ENCODE assay signal across 14 cellular contexts in genomic region chr12:106910202-106910601, GRCh38. TPM values are rescaled to one million over a fixed set of nuclear protein-coding genes. Genes with fewer than 3 reads are reported as not detected.
A peak's percentile ranks its signal among the peaks of the same experiment; 100 is the strongest.
DNase-seq lines count a peak whose midpoint lies in the region; ATAC-seq and TF ChIP-seq lines count a peak whose summit lies in the region.
"Had no signal": no experiment of that assay in that cellular context is flagged by ENCODE, and none has a peak within 500 bp of the region (broad histone marks: within the 10 kb centered on the region; RNA-seq: fewer than 3 reads in every experiment).

No MANE protein-coding gene starts in this region.

- H3K9me3 ChIP-seq in OCI-LY3 (ENCODE audit: insufficient read depth, low read length) (no peaks in the 10 kb centered on the region), adrenal gland (replicated peaks in 1 of 3) (no peaks in the 10 kb centered on the region)

- POLR2A ChIA-PET in naive thymus-derived CD8-positive, alpha-beta T cell (lab: Charles Lee) = no interaction called here

- no peaks in the 10 kb centered on the region for H3K36me3 Mint-ChIP-seq in naive thymus-derived CD8-positive, alpha-beta T cell

- H3K9ac ChIP-seq in OCI-LY3 (ENCODE audit: low read length) = no peak overlapping the region
- H3K9ac ChIP-seq: KMS-11 had no signal

- WGBS in adrenal gland, 4 donors = 88 to 100% (median 91%) methylated on average over 1 of the region's 1 CpG

- H3K27ac Mint-ChIP-seq in naive thymus-derived CD8-positive, alpha-beta T cell = no peak overlapping the region

- no peaks in the 10 kb centered on the region for H3K79me2 ChIP-seq in OCI-LY3 (ENCODE audit: low read length)

- ATAC-seq in GM19324 (IDR thresholded peaks at IDR 0.05; ENCODE audit: low FRiP score, unreplicated experiment) (peak; percentile 59), HG02973 (IDR thresholded peaks at IDR 0.05; ENCODE audit: unreplicated experiment) (peak; percentile 68)
- no peak for ATAC-seq in naive thymus-derived CD8-positive, alpha-beta T cell
- ATAC-seq: left cardiac atrium, right cardiac atrium had no signal

- H4K20me1 ChIP-seq in OCI-LY3 (ENCODE audit: insufficient read depth, low read length) = peaks cover 73% of the 10 kb centered on the region

- no peak overlapping the region for H3K27ac ChIP-seq in OCI-LY3 (ENCODE audit: low read length)
- no peak overlapping the region for H3K27ac ChIP-seq in adrenal gland
- H3K27ac ChIP-seq: KMS-11 had no signal

- peak; percentile 71 to 78 for DNase-seq in AML-193 (lab: John Stamatoyannopoulos, UW)
- no peak for DNase-seq in SK-N-DZ (ENCODE audit: low spot score)
- no peak for DNase-seq in naive thymus-derived CD8-positive, alpha-beta T cell
- no peak for DNase-seq in hypothalamus (lab: John Stamatoyannopoulos, UW)
- DNase-seq in adrenal gland = no peak
- DNase-seq: activated gamma-delta T cell treated with Interleukin-2 at 50 U/mL for 16 hours; left cardiac atrium; right cardiac atrium; Right ventricle myocardium superior; stimulated activated naive CD4-positive, alpha-beta T cell treated with Interleukin-2 at 50 U/mL for 16 hours had no signal

- H2AFZ ChIP-seq in OCI-LY3 (ENCODE audit: low read depth, low read length) = no peak overlapping the region

- peaks cover 8 to 26% (median 21%) of the 10 kb centered on the region in 4 donors for H3K4me1 Mint-ChIP-seq in naive thymus-derived CD8-positive, alpha-beta T cell

- no peaks in the 10 kb centered on the region for H3K9me3 Mint-ChIP-seq in naive thymus-derived CD8-positive, alpha-beta T cell

- no peak for TF ChIP-seq CTCF in OCI-LY3 (IDR thresholded peaks at IDR 0.05; ENCODE audit: low read depth, low read length)
- no peak for TF ChIP-seq CTCF in adrenal gland (IDR thresholded peaks at IDR 0.05)

- no peak for TF ChIP-seq POLR2A in adrenal gland (IDR thresholded peaks at IDR 0.05)

- H3K4me3 ChIP-seq in OCI-LY3 (ENCODE audit: low read length) (peak overlapping the region; percentile 43; the same call in 1 of the 2 replicates), adrenal gland (no peak overlapping the region)

- H3K4me2 ChIP-seq in OCI-LY3 (ENCODE audit: low read length) = peak overlapping the region; percentile 68
- H3K4me2 ChIP-seq: KMS-11 had no signal

- peaks cover 8 to 34% (median 16%) of the 10 kb centered on the region in 5 donors for H3K27me3 Mint-ChIP-seq in naive thymus-derived CD8-positive, alpha-beta T cell

- H3K36me3 ChIP-seq in OCI-LY3 (replicated peaks; ENCODE audit: low read depth, low read length) (no peaks in the 10 kb centered on the region), adrenal gland (replicated peaks in 1 of 2) (no peaks in the 10 kb centered on the region)

- H3K27me3 ChIP-seq in OCI-LY3 (ENCODE audit: low read depth, low read length) = peaks cover 82% of the 10 kb centered on the region
- peaks cover 21% of the 10 kb centered on the region for H3K27me3 ChIP-seq in adrenal gland

- H3K4me1 ChIP-seq in OCI-LY3 (ENCODE audit: low read length) (peaks cover 26% of the 10 kb centered on the region), adrenal gland (replicated peaks in 1 of 2) (no peaks in the 10 kb centered on the region)

- intact Hi-C loops in adrenal gland (cut with DNase I) = no loop called here

- H3K4me3 Mint-ChIP-seq in naive thymus-derived CD8-positive, alpha-beta T cell = no peak overlapping the region

RNA-seq across cellular contexts. Expression of gene TMEM263, which starts 45.5 kb away (rescaled TPM):
- polyA plus RNA-seq in SK-N-DZ (2014; cell fraction: cytosol; rRNA removed) = 25.4 and 26.7 TPM in 2 replicates
- 12.8 and 13.8 TPM in 2 replicates for polyA plus RNA-seq in SK-N-DZ (2014; cell fraction: nucleus; rRNA removed)
- total RNA-seq in naive thymus-derived CD8-positive, alpha-beta T cell = 10 to 100 TPM; 47.2 to 53.1 TPM
- polyA plus RNA-seq in naive thymus-derived CD8-positive, alpha-beta T cell = 10 to 100 TPM; 38.7 to 54.7 (median 38.9) TPM
- total RNA-seq in adrenal gland = 10 to 100 TPM; 32.1 to 53.6 (median 45.4) TPM
- polyA plus RNA-seq in adrenal gland = 10 to 100 TPM; 12.1 to 59.7 (median 27.0) TPM

Comparison
In these comparisons a context has a peak if more than half of its experiments do, and no peak if none do; other contexts are left out.
1. DNase-seq: peak in AML-193 (2 of 2); none in SK-N-DZ (single experiment), naive thymus-derived CD8-positive, alpha-beta T cell (0 of 10), hypothalamus (0 of 51) and adrenal gland (0 of 7).
2. ATAC-seq: peak in GM19324 (single experiment) and HG02973 (single experiment); none in naive thymus-derived CD8-positive, alpha-beta T cell (0 of 2).